19 cellular contexts compared by ENCODE assay signal in genomic region chr7:78006063-78006755, GRCh38.
DNase-seq lines count a peak whose midpoint lies in the region; ATAC-seq and TF ChIP-seq lines count a peak whose summit lies in the region.
"Had no signal": no experiment of that assay in that cellular context is flagged by ENCODE, and none has a peak within 500 bp of the region (broad histone marks: within the 10 kb centered on the region; RNA-seq: fewer than 3 reads in every experiment).

No MANE protein-coding gene starts in this region.

- no peak overlapping the region for H4K12ac ChIP-seq in trophoblast cell (ENCODE audit: low read depth, low read length)

- intact Hi-C loops in Right ventricle myocardium inferior (cut with DNase I) (no loop called here), left ventricle myocardium superior (cut with micrococcal nuclease) (no loop called here), dorsolateral prefrontal cortex (cut with DNase I) (no loop called here)

- no peak overlapping the region for H3K23ac ChIP-seq in trophoblast cell (ENCODE audit: low read length)

- TF ChIP-seq CTCF in brain microvascular endothelial cell (IDR thresholded peaks at IDR 0.05; ENCODE audit: low read depth, low read length, missing control alignments) (peak; percentile 15), dorsolateral prefrontal cortex (IDR thresholded peaks at IDR 0.05 in 54 of 56, conservative IDR thresholded peaks at IDR 0.05 in 2 of 56; ENCODE audit: low read depth in 1 of 56, partially characterized antibody in 56 of 56) (no peak)

- no peak overlapping the region for H2AK5ac ChIP-seq in trophoblast cell (ENCODE audit: low read length)

- in situ Hi-C loops in brain microvascular endothelial cell (cut with HindIII; ENCODE audit: low pct_ligation_motif_present, low sequenced_read_pairs), result no loop called here

- H3K18ac ChIP-seq in trophoblast cell (ENCODE audit: low read length), result no peak overlapping the region

- no peak overlapping the region for H2BK5ac ChIP-seq in trophoblast cell (ENCODE audit: low read depth, low read length, poor library complexity)

- H3K4me3 ChIP-seq in brain microvascular endothelial cell (ENCODE audit: low read depth, low read length), result no peak overlapping the region
- no peak overlapping the region for H3K4me3 ChIP-seq in trophoblast cell (ENCODE audit: low read depth, low read length)
- no peak overlapping the region for H3K4me3 ChIP-seq in dorsolateral prefrontal cortex
- H3K4me3 ChIP-seq: PC-9, SJCRH30 had no signal

- no peak overlapping the region for H2AFZ ChIP-seq in trophoblast cell (ENCODE audit: insufficient read depth, low read length, poor library complexity)
- H2AFZ ChIP-seq: PC-9 had no signal

- no peak overlapping the region for H2BK120ac ChIP-seq in trophoblast cell (ENCODE audit: insufficient read depth, low read length, poor library complexity)

- no peak overlapping the region for H4K8ac ChIP-seq in trophoblast cell (ENCODE audit: low read depth, low read length)

- H3K4me1 ChIP-seq in trophoblast cell (ENCODE audit: control insufficient read depth in 1 of 2, insufficient read depth in 2 of 2, low read length in 2 of 2), result peaks cover 2 to 3% of the 10 kb centered on the region in 2 experiments
- H3K4me1 ChIP-seq: SJCRH30 had no signal

- H3K79me2 ChIP-seq in trophoblast cell (ENCODE audit: control insufficient read depth, insufficient read depth, low read length, poor library complexity), result no peaks in the 10 kb centered on the region

- no peak overlapping the region for H2BK12ac ChIP-seq in trophoblast cell (ENCODE audit: low read length)

- H3K27ac ChIP-seq in brain microvascular endothelial cell (no peak overlapping the region), trophoblast cell (ENCODE audit: low read depth, low read length) (no peak overlapping the region), dorsolateral prefrontal cortex (no peak overlapping the region)
- H3K27ac ChIP-seq: PC-9, SJCRH30 had no signal

- peak; percentile 59 for DNase-seq in Right ventricle myocardium inferior (ENCODE audit: missing footprints)
- no peak for DNase-seq in left ventricle myocardium superior
- DNase-seq in brain microvascular endothelial cell, result no peak
- peak; percentile 88 for DNase-seq in islet precursor cell
- DNase-seq in trophoblast cell, result peak; percentile 96 to 98
- DNase-seq in dorsolateral prefrontal cortex, result no peak
- DNase-seq in DMS79 (lab: John Stamatoyannopoulos, UW), result no peak
- DNase-seq: 8988T; CD4-positive, alpha-beta memory T cell; DMS153; HFFc6; NCI-H1048; NCI-H1436 treated with DMSO at 0.1 percent for 48 hours; NCI-H2029; NCI-H345; NCI-H524 treated with DMSO at 0.1 percent for 48 hours; PC-9; SJCRH30 had no signal

- H3K4ac ChIP-seq in trophoblast cell (ENCODE audit: low read depth, low read length), result no peak overlapping the region

- WGBS in trophoblast cell (ENCODE audit: extremely low coverage, insufficient coverage, insufficient read length), result no CpG with 5 or more reads among the region's 10 CpGs

- H4K91ac ChIP-seq in trophoblast cell (ENCODE audit: low read depth, low read length), result no peak overlapping the region

- H3K36me3 ChIP-seq in brain microvascular endothelial cell (replicated peaks) (no peaks in the 10 kb centered on the region), trophoblast cell (ENCODE audit: control insufficient read depth in 1 of 2, insufficient read depth in 2 of 2, low read length in 2 of 2) (no peaks in the 10 kb centered on the region)
- H3K36me3 ChIP-seq: SJCRH30 had no signal

- no peak overlapping the region for H3K4me2 ChIP-seq in trophoblast cell (ENCODE audit: low read length)
- H3K4me2 ChIP-seq: PC-9 had no signal

- H3K9me3 ChIP-seq in trophoblast cell (ENCODE audit: insufficient read depth, low read depth, low read length), result no peaks in the 10 kb centered on the region
- H3K9me3 ChIP-seq: SJCRH30 had no signal

- H3K27me3 ChIP-seq in brain microvascular endothelial cell (replicated peaks) (no peaks in the 10 kb centered on the region), trophoblast cell (ENCODE audit: insufficient read depth, low read length) (no peaks in the 10 kb centered on the region), dorsolateral prefrontal cortex (no peaks in the 10 kb centered on the region)
- H3K27me3 ChIP-seq: SJCRH30 had no signal

- H3K79me1 ChIP-seq in trophoblast cell (ENCODE audit: low read length), result no peaks in the 10 kb centered on the region

- H3K14ac ChIP-seq in trophoblast cell (ENCODE audit: low read length), result no peak overlapping the region

- ATAC-seq in Right ventricle myocardium inferior (no peak), left ventricle myocardium superior (no peak), HG03432 (IDR thresholded peaks at IDR 0.05; ENCODE audit: unreplicated experiment) (no peak)

- no peak overlapping the region for H3K9ac ChIP-seq in trophoblast cell (ENCODE audit: low read length)

Comparison
In these comparisons a context has a peak if more than half of its experiments do, and no peak if none do; other contexts are left out.
1. DNase-seq: peak in Right ventricle myocardium inferior (single experiment), islet precursor cell (single experiment) and trophoblast cell (2 of 2); none in left ventricle myocardium superior (single experiment), brain microvascular endothelial cell (single experiment), dorsolateral prefrontal cortex (0 of 10) and DMS79 (single experiment).